ENCODE assay signal across 13 cellular contexts in the genomic region with DNA sequence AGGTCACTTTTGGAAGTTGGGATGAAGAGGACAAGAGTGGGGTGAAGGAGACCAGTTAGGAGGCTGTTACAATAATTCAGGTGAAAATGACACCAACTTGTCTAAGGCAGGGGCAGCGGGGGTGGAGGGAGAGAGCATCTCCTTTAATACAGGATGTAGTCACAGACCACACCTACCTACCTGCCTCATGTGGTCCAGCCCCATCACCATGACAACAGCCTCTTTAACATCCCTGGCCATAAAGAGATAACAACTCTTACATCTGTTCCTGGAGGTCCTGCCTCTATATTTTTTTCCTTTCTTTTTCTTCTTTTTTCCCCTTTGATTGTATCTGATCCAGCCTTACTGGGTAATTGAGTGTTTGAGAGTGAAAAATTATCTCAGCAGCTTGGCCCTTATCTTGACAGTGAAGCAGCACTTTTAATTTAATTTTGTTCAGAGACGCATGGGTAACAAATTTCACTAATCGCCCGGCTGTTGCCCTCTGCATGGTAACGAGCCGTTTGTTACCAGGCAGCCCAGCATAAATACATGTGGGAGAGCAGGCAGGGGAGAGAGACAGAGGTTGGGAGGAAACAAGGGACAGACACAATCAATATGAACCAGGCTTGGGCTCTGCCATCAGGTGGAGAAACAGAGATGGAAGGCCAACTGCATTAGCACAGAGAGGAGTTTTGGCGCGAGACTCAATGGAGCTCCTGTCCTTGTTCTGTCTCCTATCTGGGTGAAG.
DNase-seq lines count a peak whose midpoint lies in the region; ATAC-seq and TF ChIP-seq lines count a peak whose summit lies in the region.
"Had no signal": no experiment of that assay in that cellular context is flagged by ENCODE, and none has a peak within 500 bp of the region (broad histone marks: within the 10 kb centered on the region; RNA-seq: fewer than 3 reads in every experiment).

No MANE protein-coding gene starts in this region.

- H3K36me3 ChIP-seq in SK-N-SH (replicated peaks in 1 of 2; ENCODE audit: control insufficient read depth in 1 of 2, insufficient read depth in 2 of 2, low read length in 1 of 2) = no peaks in the 10 kb centered on the region
- H3K36me3 ChIP-seq: SJSA1 had no signal

- H3K4me1 Mint-ChIP-seq in stimulated activated naive B cell treated with anti-CD40 and anti-IgM and Interleukin-4, amounts not matched to agents 10 μg/mL and 1 μg/mL and 100 μg/mL, for 72 hours = no peaks in the 10 kb centered on the region
- H3K4me1 Mint-ChIP-seq: CD14-positive monocyte had no signal

- H3K27me3 Mint-ChIP-seq in stimulated activated naive B cell treated with anti-CD40 and anti-IgM and Interleukin-4, amounts not matched to agents 10 μg/mL and 1 μg/mL and 100 μg/mL, for 72 hours = peaks cover 0 to 8% of the 10 kb centered on the region in 2 donors

- CTCF ChIA-PET in SK-N-SH (lab: Yijun Ruan, JAX) = interaction anchor here (0.7 to 1.8 kb wide), 6 partner anchors 31 to 337 kb away, joined by 3 to 8 read pairs (median 4); no protein-coding TSS in a partner anchor

- no peaks in the 10 kb centered on the region for H3K9me2 ChIP-seq in SK-N-SH

- no peak for ATAC-seq in stimulated activated naive B cell treated with anti-CD40 and anti-IgM and Interleukin-4, amounts not matched to agents 10 μg/mL and 1 μg/mL and 100 μg/mL, for 72 hours (replicated peaks)
- ATAC-seq: HCT116 had no signal

- WGBS in SK-N-SH (ENCODE audit: low lambda C conversion rate) = 32% methylated on average over 8 of the region's 8 CpGs

- no peaks in the 10 kb centered on the region for H3K27me3 ChIP-seq in SK-N-SH (ENCODE audit: insufficient read depth)
- H3K27me3 ChIP-seq: SJSA1 had no signal

- no peak overlapping the region for H3K4me2 ChIP-seq in SK-N-SH

- H3K36me3 Mint-ChIP-seq in stimulated activated naive B cell treated with anti-CD40 and anti-IgM and Interleukin-4, amounts not matched to agents 10 μg/mL and 1 μg/mL and 100 μg/mL, for 72 hours = no peaks in the 10 kb centered on the region
- H3K36me3 Mint-ChIP-seq: CD14-positive monocyte had no signal

- H3K9me3 Mint-ChIP-seq in stimulated activated naive B cell treated with anti-CD40 and anti-IgM and Interleukin-4, amounts not matched to agents 10 μg/mL and 1 μg/mL and 100 μg/mL, for 72 hours = peaks cover 0 to 1% of the 10 kb centered on the region in 2 donors

- H3F3A ChIP-seq in SK-N-SH (replicated peaks; ENCODE audit: insufficient read depth) = no peaks in the 10 kb centered on the region

- no peaks in the 10 kb centered on the region for H3K79me2 ChIP-seq in SK-N-SH (ENCODE audit: insufficient read depth)

- TF ChIP-seq RAD21 in SK-N-SH (IDR thresholded peaks at IDR 0.05; ENCODE audit: low read length) = no peak

- no peak overlapping the region for H3K4me3 Mint-ChIP-seq in stimulated activated naive B cell treated with anti-CD40 and anti-IgM and Interleukin-4, amounts not matched to agents 10 μg/mL and 1 μg/mL and 100 μg/mL, for 72 hours
- H3K4me3 Mint-ChIP-seq: CD14-positive monocyte had no signal

- peak overlapping the region; percentile 28 for H3K27ac Mint-ChIP-seq in stimulated activated naive B cell treated with anti-CD40 and anti-IgM and Interleukin-4, amounts not matched to agents 10 μg/mL and 1 μg/mL and 100 μg/mL, for 72 hours
- H3K27ac Mint-ChIP-seq: CD14-positive monocyte had no signal

- peak overlapping the region in 1 of 2 experiments; percentile 78; a peak in 2 of 4 replicates for H3K27ac ChIP-seq in SK-N-SH (ENCODE audit: low read depth in 2 of 2, low read length in 1 of 2)
- H3K27ac ChIP-seq: SJSA1 had no signal

- DNase-seq in NCI-H82 (lab: John Stamatoyannopoulos, UW) (peak; percentile 36), NCI-H82 treated with DMSO at 0.1 percent for 48 hours (lab: John Stamatoyannopoulos, UW; ENCODE audit: unreplicated experiment) (no peak), NCI-H2171 (lab: John Stamatoyannopoulos, UW) (peak; percentile 23), SK-N-SH (peak; percentile 54), NCI-H2196 treated with DMSO at 0.1 percent for 48 hours (lab: John Stamatoyannopoulos, UW; ENCODE audit: unreplicated experiment) (no peak), epidermal melanocyte (ENCODE audit: insufficient read length, low spot score) (no peak), OCI-M2 (lab: John Stamatoyannopoulos, UW; ENCODE audit: unreplicated experiment) (no peak)
- DNase-seq in stimulated activated naive B cell treated with anti-CD40 and anti-IgM and Interleukin-4, amounts not matched to agents 10 μg/mL and 1 μg/mL and 100 μg/mL, for 72 hours = no peak
- DNase-seq: COR-L47, NCI-H510A treated with DMSO at 0.1 percent for 48 hours had no signal

- no peak overlapping the region for H2AFZ ChIP-seq in SK-N-SH (ENCODE audit: low read depth)

- H4K20me1 ChIP-seq in SK-N-SH (ENCODE audit: insufficient read depth) = no peaks in the 10 kb centered on the region

- peaks cover 0 to 48% of the 10 kb centered on the region in 2 experiments; a peak in 2 of 4 replicates for H3K4me1 ChIP-seq in SK-N-SH (ENCODE audit: control insufficient read depth in 1 of 2, insufficient read depth in 2 of 2, low read depth in 1 of 2, low read length in 1 of 2)
- H3K4me1 ChIP-seq: SJSA1 had no signal

- TF ChIP-seq EP300 in SK-N-SH (IDR thresholded peaks at IDR 0.05; ENCODE audit: borderline replicate concordance in 1 of 2, low read depth in 1 of 2, low read length in 1 of 2) = peak in 1 of 2 experiments; percentile 41; a peak in 1 of 4 replicates

- no peaks in the 10 kb centered on the region for H3K9me3 ChIP-seq in SK-N-SH
- H3K9me3 ChIP-seq: SJSA1 had no signal

- no peak for TF ChIP-seq CTCF in SK-N-SH (IDR thresholded peaks at IDR 0.05)

- no peak overlapping the region for H3K9ac ChIP-seq in SK-N-SH

- POLR2A ChIA-PET in SK-N-SH (lab: Yijun Ruan, JAX) = no interaction called here

- H3K4me3 ChIP-seq in SK-N-SH (ENCODE audit: low read depth in 2 of 2, low read length in 1 of 2) = no peak overlapping the region
- H3K4me3 ChIP-seq: SJSA1 had no signal

TF ChIP-seq in SK-N-SH, 30 proteins besides CTCF, POLR2A, EP300 and RAD21:
- no peak for TF ChIP-seq GABPA (IDR thresholded peaks at IDR 0.05; ENCODE audit: low read depth)
- TF ChIP-seq MXI1 (IDR thresholded peaks at IDR 0.05; ENCODE audit: low read depth, low read length) = no peak
- TF ChIP-seq GATA2 (CRISPR knock-in tag; IDR thresholded peaks at IDR 0.05) = peak; percentile 87
- peak; percentile 37; the same call in 1 of the 2 replicates for TF ChIP-seq RCOR1 (IDR thresholded peaks at IDR 0.05; ENCODE audit: low read length)

Comparison
In these comparisons a context has a peak if more than half of its experiments do, and no peak if none do; other contexts are left out.
1. DNase-seq: peak in NCI-H82 (single experiment), NCI-H2171 (single experiment) and SK-N-SH (single experiment); none in NCI-H82 treated with DMSO at 0.1 percent for 48 hours (single experiment), stimulated activated naive B cell treated with anti-CD40 and anti-IgM and Interleukin-4, amounts not matched to agents 10 μg/mL and 1 μg/mL and 100 μg/mL, for 72 hours (single experiment), NCI-H2196 treated with DMSO at 0.1 percent for 48 hours (single experiment), epidermal melanocyte (single experiment) and OCI-M2 (single experiment).